ENCODE assay signal across 8 cellular contexts in the genomic region with DNA sequence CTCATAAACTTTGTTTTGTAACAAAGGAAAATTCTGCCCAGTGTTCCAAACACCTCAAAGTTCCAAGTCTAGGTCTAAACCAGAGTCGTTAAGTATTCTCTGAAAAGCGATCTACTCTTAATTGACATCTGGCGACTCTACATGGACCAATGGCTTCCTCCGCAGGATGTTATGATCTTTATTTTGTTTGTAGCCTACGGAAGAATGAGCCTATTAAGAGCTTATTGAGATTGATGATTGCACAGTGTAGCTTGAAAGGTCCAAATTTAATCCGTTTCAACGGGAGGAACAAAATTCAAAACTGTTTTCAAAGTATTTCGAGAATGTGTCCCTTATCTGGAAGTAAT.
DNase-seq lines count a peak whose midpoint lies in the region; ATAC-seq and TF ChIP-seq lines count a peak whose summit lies in the region.

No MANE protein-coding gene starts in this region.

- no peak for TF ChIP-seq EP300 in sigmoid colon (IDR thresholded peaks at IDR 0.05)

- no peaks in the 10 kb centered on the region for H3K27me3 Mint-ChIP-seq in activated T-cell treated with anti-CD3 and anti-CD28 coated beads, Interleukin-2, amount 50 U/mL, for 72 hours (ENCODE audit: low read depth)

- 0% methylated on average over 8 of the region's 8 CpGs for WGBS in sigmoid colon, 2 donors

- H3K4me3 ChIP-seq in WI38 (ENCODE audit: low read depth, low read length) (peak overlapping the region; percentile 81), sigmoid colon (peak overlapping the region; percentile 71 to 84 (median 76))

- H3K4me3 Mint-ChIP-seq in activated T-cell treated with anti-CD3 and anti-CD28 coated beads, Interleukin-2, amount 50 U/mL, for 72 hours, result peak overlapping the region; percentile 97 to 98

- peak overlapping the region; percentile 96 to 99 (median 98) for H3K27ac ChIP-seq in sigmoid colon

- ATAC-seq in activated T-cell treated with anti-CD3 and anti-CD28 coated beads, Interleukin-2, amount 50 U/mL, for 72 hours (replicated peaks in 1 of 2), result no peak
- ATAC-seq in HG02678 (IDR thresholded peaks at IDR 0.05; ENCODE audit: unreplicated experiment), result no peak

- H3K4me1 Mint-ChIP-seq in activated T-cell treated with anti-CD3 and anti-CD28 coated beads, Interleukin-2, amount 50 U/mL, for 72 hours (ENCODE audit: low read depth), result peaks cover 77% of the 10 kb centered on the region

- peaks cover 0 to 45% (median 41%) of the 10 kb centered on the region in 4 donors for H3K4me1 ChIP-seq in sigmoid colon

- TF ChIP-seq CTCF in WI38 (IDR thresholded peaks at IDR 0.05; ENCODE audit: low read depth, low read length) (no peak), sigmoid colon (IDR thresholded peaks at IDR 0.05) (no peak)

- peaks cover 9 to 13% of the 10 kb centered on the region in 2 donors for H3K36me3 Mint-ChIP-seq in activated T-cell treated with anti-CD3 and anti-CD28 coated beads, Interleukin-2, amount 50 U/mL, for 72 hours (ENCODE audit: insufficient read depth in 2 of 2)

- no peaks in the 10 kb centered on the region for H3K9me3 ChIP-seq in sigmoid colon

- no peak for TF ChIP-seq POLR2A in sigmoid colon (IDR thresholded peaks at IDR 0.05)

- intact Hi-C loops in sigmoid colon (cut with DNase I), result no loop called here

- H3K27me3 ChIP-seq in sigmoid colon, result no peaks in the 10 kb centered on the region

- peaks cover 0 to 9% (median 0%) of the 10 kb centered on the region in 4 donors for H3K36me3 ChIP-seq in sigmoid colon

- peak overlapping the region; percentile 99 for H3K27ac Mint-ChIP-seq in activated T-cell treated with anti-CD3 and anti-CD28 coated beads, Interleukin-2, amount 50 U/mL, for 72 hours

- H3K9me3 Mint-ChIP-seq in activated T-cell treated with anti-CD3 and anti-CD28 coated beads, Interleukin-2, amount 50 U/mL, for 72 hours, result peaks cover 0 to 2% of the 10 kb centered on the region in 2 donors

- no peak for DNase-seq in activated T-cell treated with anti-CD3 and anti-CD28 coated beads, Interleukin-2, amount 50 U/mL, for 72 hours
- no peak for DNase-seq in activated T-cell treated with anti-CD3 and anti-CD28 coated beads, Interleukin-2, amount 50 U/mL, for 48 hours
- DNase-seq in NCI-H128 (lab: John Stamatoyannopoulos, UW; ENCODE audit: unreplicated experiment), result peak; percentile 53
- DNase-seq in germinal center (ENCODE audit: low spot score), result peak; percentile 30
- DNase-seq in sigmoid colon, result no peak
- no peak for DNase-seq in HK-2 (ENCODE audit: unreplicated experiment)

Comparison
In these comparisons a context has a peak if more than half of its experiments do, and no peak if none do; other contexts are left out.
1. DNase-seq: peak in NCI-H128 (single experiment) and germinal center (single experiment); none in activated T-cell treated with anti-CD3 and anti-CD28 coated beads, Interleukin-2, amount 50 U/mL, for 72 hours (0 of 2), activated T-cell treated with anti-CD3 and anti-CD28 coated beads, Interleukin-2, amount 50 U/mL, for 48 hours (0 of 2), sigmoid colon (single experiment) and HK-2 (single experiment).